In genomic region chr16:66406534-66407368, GRCh38 we compare ENCODE assay signal across 8 cellular contexts. TPM values are rescaled to one million over a fixed set of nuclear protein-coding genes. Genes with fewer than 3 reads are reported as not detected.
DNase-seq lines count a peak whose midpoint lies in the region; ATAC-seq, FAIRE-seq and TF ChIP-seq lines count a peak whose summit lies in the region.

No MANE protein-coding gene starts in this region.

- H3K36me3 ChIP-seq in CD8-positive, alpha-beta T cell (ENCODE audit: insufficient read depth, low read length) = no peaks in the 10 kb centered on the region
- H3K36me3 ChIP-seq in neural progenitor cell = no peaks in the 10 kb centered on the region
- H3K36me3 ChIP-seq in stomach = no peaks in the 10 kb centered on the region

- no peak overlapping the region for H3K9ac ChIP-seq in neural progenitor cell

- no peak for FAIRE-seq in frontal cortex (lab: Jason Lieb, UNC)

- H3K79me2 ChIP-seq in neural progenitor cell (ENCODE audit: low read depth) = no peaks in the 10 kb centered on the region

- peaks cover 19% of the 10 kb centered on the region for H3K36me3 Mint-ChIP-seq in CD8-positive, alpha-beta T cell
- no peaks in the 10 kb centered on the region for H3K36me3 Mint-ChIP-seq in neural progenitor cell

- no peak overlapping the region for H3K27ac Mint-ChIP-seq in CD8-positive, alpha-beta T cell
- H3K27ac Mint-ChIP-seq in neural progenitor cell = no peak overlapping the region

- peak overlapping the region; percentile 66 for H3K4me3 ChIP-seq in CD8-positive, alpha-beta T cell (ENCODE audit: low read depth, low read length)
- H3K4me3 ChIP-seq in neural progenitor cell = peak overlapping the region; percentile 62
- peak overlapping the region; percentile 41 to 59 (median 51) for H3K4me3 ChIP-seq in stomach

- H3K9me3 ChIP-seq in CD8-positive, alpha-beta T cell (ENCODE audit: low read length) = no peaks in the 10 kb centered on the region
- H3K9me3 ChIP-seq in neural progenitor cell (ENCODE audit: low read depth) (no peaks in the 10 kb centered on the region), stomach (peaks cover 0 to 9% (median 3%) of the 10 kb centered on the region in 4 donors)

- no peaks in the 10 kb centered on the region for H4K20me1 ChIP-seq in neural progenitor cell (ENCODE audit: low read depth)

- H3K4me1 ChIP-seq in CD8-positive, alpha-beta T cell (ENCODE audit: insufficient read depth, low read length) = peaks cover 21% of the 10 kb centered on the region
- H3K4me1 ChIP-seq in neural progenitor cell (no peaks in the 10 kb centered on the region), stomach (peaks cover 6 to 20% (median 9%) of the 10 kb centered on the region in 4 donors)

- peak; percentile 97 for TF ChIP-seq RAD21 in Ishikawa (IDR thresholded peaks at IDR 0.05; ENCODE audit: low read depth)

- H3K4me1 Mint-ChIP-seq in CD8-positive, alpha-beta T cell (ENCODE audit: low read depth) = peaks cover 26% of the 10 kb centered on the region
- H3K4me1 Mint-ChIP-seq in neural progenitor cell = peaks cover 17% of the 10 kb centered on the region

- peak; percentile 75 for ATAC-seq in CD8-positive, alpha-beta T cell
- ATAC-seq in GM21423 (IDR thresholded peaks at IDR 0.05; ENCODE audit: unreplicated experiment) = peak; percentile 89

- no peaks in the 10 kb centered on the region for H3K27me3 ChIP-seq in CD8-positive, alpha-beta T cell (ENCODE audit: insufficient read depth, low read length)
- H3K27me3 ChIP-seq in neural progenitor cell (peaks cover 27% of the 10 kb centered on the region), stomach (peaks cover 0 to 49% (median 0%) of the 10 kb centered on the region in 3 donors)

- peak; percentile 75 to 97 (median 90) for DNase-seq in CD8-positive, alpha-beta T cell
- DNase-seq in SHP77 (lab: John Stamatoyannopoulos, UW) = peak; percentile 43 to 65
- DNase-seq in activated gamma-delta T cell treated with anti-CD3 and anti-CD28 coated beads, Interleukin-2, amount 50 U/mL, for 16 hours (ENCODE audit: low read depth) = peak; percentile 89
- peak; percentile 83 to 88 for DNase-seq in frontal cortex (ENCODE audit: low spot score in 2 of 2)
- peak; percentile 87 for DNase-seq in neural progenitor cell (ENCODE audit: low spot score)
- peak; percentile 89 for DNase-seq in stomach

- 2 to 8% (median 2%) methylated on average over 21 to 36 of the region's 36 CpGs for WGBS in stomach, 5 donors

- H3K9me3 Mint-ChIP-seq in CD8-positive, alpha-beta T cell = peaks cover 7% of the 10 kb centered on the region
- H3K9me3 Mint-ChIP-seq in neural progenitor cell = peaks cover 11% of the 10 kb centered on the region

- CTCF ChIA-PET in CD8-positive, alpha-beta T cell (lab: Charles Lee) = interaction anchor here (0.9 to 8.2 kb wide), 26 partner anchors 8 to 462 kb away, joined by 3 to 125 read pairs (median 5); no protein-coding TSS in a partner anchor

- H3K27me3 Mint-ChIP-seq in CD8-positive, alpha-beta T cell (ENCODE audit: low read depth) = peaks cover 5% of the 10 kb centered on the region
- peaks cover 6% of the 10 kb centered on the region for H3K27me3 Mint-ChIP-seq in neural progenitor cell (ENCODE audit: insufficient read depth, low read depth)

- H3F3A ChIP-seq in neural progenitor cell (ENCODE audit: low read depth) = peaks cover 11% of the 10 kb centered on the region

- no peak for TF ChIP-seq POLR2A in stomach (IDR thresholded peaks at IDR 0.05)

- intact Hi-C loops in CD8-positive, alpha-beta T cell (cut with DNase I, micrococcal nuclease) = loop anchor here (1.0 to 5.0 kb wide), 10 partner anchors 72 to 462 kb away; partner anchors contain the start of gene CMTM3 (in 1 of the 2)
- intact Hi-C loops in stomach (cut with DNase I; ENCODE audit: low total_unique reads) = loop anchor here (5.0 kb wide), 2 partner anchors 76 to 196 kb away; partner anchors contain the start of gene CMTM3

- no peak for TF ChIP-seq EP300 in Ishikawa (IDR thresholded peaks at IDR 0.05; ENCODE audit: borderline replicate concordance)
- TF ChIP-seq EP300 in stomach (IDR thresholded peaks at IDR 0.05) = no peak

- H3K27ac ChIP-seq in CD8-positive, alpha-beta T cell (ENCODE audit: low read depth, low read length) = no peak overlapping the region
- no peak overlapping the region for H3K27ac ChIP-seq in neural progenitor cell
- H3K27ac ChIP-seq in stomach = peak overlapping the region in 2 of 5 donors; percentile 34 to 44

- H3K4me3 Mint-ChIP-seq in CD8-positive, alpha-beta T cell = peak overlapping the region; percentile 83
- H3K4me3 Mint-ChIP-seq in neural progenitor cell = peak overlapping the region; percentile 90

- POLR2A ChIA-PET in CD8-positive, alpha-beta T cell (lab: Charles Lee) = interaction anchor here (1.0 to 2.4 kb wide), 4 partner anchors 9 to 333 kb away, joined by 3 to 8 read pairs (median 3); partner anchors contain the start of gene CMTM3

- peak overlapping the region; percentile 91 for H3K4me2 ChIP-seq in neural progenitor cell

- peak overlapping the region; percentile 89 for H2AFZ ChIP-seq in neural progenitor cell (replicated peaks)

- TF ChIP-seq CTCF in CD8-positive, alpha-beta T cell (IDR thresholded peaks at IDR 0.05) = peak; percentile 90
- peak; percentile 93 for TF ChIP-seq CTCF in neural progenitor cell (IDR thresholded peaks at IDR 0.05)
- TF ChIP-seq CTCF in stomach (IDR thresholded peaks at IDR 0.05) = peak in 5 of 7 experiments; percentile 70 to 96 (median 89)

TF ChIP-seq in Ishikawa, 13 proteins besides CTCF, POLR2A, EP300 and RAD21:
- TF ChIP-seq TCF12 (IDR thresholded peaks at IDR 0.05; ENCODE audit: low read depth) (0 out of 2 replicates have a peak, but pooled peaks have one; percentile 19), ZBTB7A (IDR thresholded peaks at IDR 0.05; ENCODE audit: low read depth) (peak; percentile 15; the same call in 1 of the 2 replicates), TEAD4 (IDR thresholded peaks at IDR 0.05) (no peak), YY1 (IDR thresholded peaks at IDR 0.05; ENCODE audit: low read depth) (0 out of 2 replicates have a peak, but pooled peaks have one; percentile 20), CREB1 (IDR thresholded peaks at IDR 0.05; ENCODE audit: low read depth) (no peak), NFIC (IDR thresholded peaks at IDR 0.05) (peak; percentile 48; the same call in 1 of the 2 replicates), MAX (IDR thresholded peaks at IDR 0.05) (peak; percentile 38; the same call in 1 of the 2 replicates), REST (IDR thresholded peaks at IDR 0.05; ENCODE audit: low read depth) (no peak), USF1 (IDR thresholded peaks at IDR 0.05) (no peak), TAF1 (IDR thresholded peaks at IDR 0.05; ENCODE audit: low read depth) (no peak), CEBPB (IDR thresholded peaks at IDR 0.05) (no peak), FOXM1 (IDR thresholded peaks at IDR 0.05; ENCODE audit: borderline replicate concordance, low read depth) (no peak), EGR1 (IDR thresholded peaks at IDR 0.05) (no peak)

RNA-seq across cellular contexts. Expression of gene BEAN1, which starts 20.3 kb away (rescaled TPM):
- total RNA-seq in CD8-positive, alpha-beta T cell = not detected
- 4.5 TPM for total RNA-seq in frontal cortex
- total RNA-seq in neural progenitor cell (ENCODE audit: low replicate concordance) = 0.32 and 0.34 TPM in 2 replicates
- total RNA-seq in stomach = under 1 TPM in 1 of 5 donors, not detected in 4; 0.55 TPM
- 1 to 10 TPM in 1 of 3 donors, under 1 TPM in 1, not detected in 1; 0.40 to 3.7 TPM for polyA plus RNA-seq in stomach

RNA-seq across cellular contexts. Expression of gene CDH5, which starts 40.3 kb away (rescaled TPM):
- total RNA-seq in CD8-positive, alpha-beta T cell = not detected
- total RNA-seq in frontal cortex (6.1 TPM), neural progenitor cell (ENCODE audit: low replicate concordance) (0.25 TPM in 1 of 2 replicates, not detected in the other), stomach (10 to 100 TPM in 4 of 5 donors, 1 to 10 TPM in 1; 9.0 to 46.9 (median 26.3) TPM)
- 1 to 10 TPM; 2.4 to 6.0 (median 4.0) TPM for polyA plus RNA-seq in stomach
